Comparison of ENCODE assay signal across 8 cellular contexts in genomic region chr2:89948102-89948501, GRCh38.
DNase-seq lines count a peak whose midpoint lies in the region; ATAC-seq and TF ChIP-seq lines count a peak whose summit lies in the region.
"Not testable (repeated sequence)": the region's sequence is repeated elsewhere in the genome, so short reads cannot be mapped to it uniquely, and the experiment has no call there.

No MANE protein-coding gene starts in this region.

- H3K4me1 Mint-ChIP-seq in activated B cell treated with CpG ODN at 0.5 μM for 24 hours; stimulated activated naive B cell treated with anti-CD40 and anti-IgM and Interleukin-4, amounts not matched to agents 10 μg/mL and 1 μg/mL and 100 μg/mL, for 72 hours: not testable (repeated sequence)

- not testable (repeated sequence) for H3K27me3 ChIP-seq in BLaER1; Karpas-422 (ENCODE audit: low read length)

- not testable (repeated sequence) for H3K27ac ChIP-seq in BLaER1
- H3K27ac ChIP-seq in Karpas-422 (ENCODE audit: low read length): peak overlapping the region; percentile 94

- not testable (repeated sequence) for H3K4me1 ChIP-seq in BLaER1; Karpas-422 (ENCODE audit: low read length)

- ATAC-seq in GM19023 (IDR thresholded peaks at IDR 0.05; ENCODE audit: unreplicated experiment) (peak; percentile 69), GM21447 (IDR thresholded peaks at IDR 0.05; ENCODE audit: unreplicated experiment) (peak; percentile 53), HG02870 (IDR thresholded peaks at IDR 0.05; ENCODE audit: unreplicated experiment) (peak; percentile 72), HG03103 (IDR thresholded peaks at IDR 0.05; ENCODE audit: low read depth, unreplicated experiment) (peak; percentile 70), activated B cell treated with CpG ODN at 0.5 μM for 24 hours (ENCODE audit: low read depth) (peak; percentile 29)
- peak; percentile 65 to 70 for ATAC-seq in stimulated activated naive B cell treated with anti-CD40 and anti-IgM and Interleukin-4, amounts not matched to agents 10 μg/mL and 1 μg/mL and 100 μg/mL, for 72 hours (replicated peaks)

- intact Hi-C loops in activated B cell treated with CpG ODN at 0.5 μM for 24 hours (cut with micrococcal nuclease): not testable (repeated sequence)

- DNase-seq in Karpas-422: peak; percentile 73
- DNase-seq in activated B cell treated with CpG ODN at 0.5 μM for 24 hours; stimulated activated naive B cell treated with anti-CD40 and anti-IgM and Interleukin-4, amounts not matched to agents 10 μg/mL and 1 μg/mL and 100 μg/mL, for 72 hours: not testable (repeated sequence)

- H3K36me3 ChIP-seq in BLaER1; Karpas-422 (ENCODE audit: insufficient read depth, low read length): not testable (repeated sequence)

- H3K9me3 Mint-ChIP-seq in activated B cell treated with CpG ODN at 0.5 μM for 24 hours; stimulated activated naive B cell treated with anti-CD40 and anti-IgM and Interleukin-4, amounts not matched to agents 10 μg/mL and 1 μg/mL and 100 μg/mL, for 72 hours: not testable (repeated sequence)

- H3K9ac ChIP-seq in BLaER1: not testable (repeated sequence)
- H3K9ac ChIP-seq in Karpas-422 (ENCODE audit: low read length): peak overlapping the region; percentile 75

- CTCF ChIA-PET in activated B cell treated with CpG ODN at 0.5 μM for 24 hours (lab: Charles Lee): not testable (repeated sequence)

- H3K36me3 Mint-ChIP-seq in activated B cell treated with CpG ODN at 0.5 μM for 24 hours (ENCODE audit: low read depth); stimulated activated naive B cell treated with anti-CD40 and anti-IgM and Interleukin-4, amounts not matched to agents 10 μg/mL and 1 μg/mL and 100 μg/mL, for 72 hours: not testable (repeated sequence)

- H3K79me2 ChIP-seq in Karpas-422 (ENCODE audit: low read length): not testable (repeated sequence)

- peak overlapping the region; percentile 55 for H3K4me2 ChIP-seq in BLaER1
- H3K4me2 ChIP-seq in Karpas-422 (ENCODE audit: low read depth, low read length, poor library complexity, severe bottlenecking): peak overlapping the region; percentile 77

- H2AFZ ChIP-seq in Karpas-422 (ENCODE audit: low read length): not testable (repeated sequence)

- H3K4me3 Mint-ChIP-seq in activated B cell treated with CpG ODN at 0.5 μM for 24 hours: not testable (repeated sequence)
- peak overlapping the region in 1 of 2 donors; percentile 13 for H3K4me3 Mint-ChIP-seq in stimulated activated naive B cell treated with anti-CD40 and anti-IgM and Interleukin-4, amounts not matched to agents 10 μg/mL and 1 μg/mL and 100 μg/mL, for 72 hours

- TF ChIP-seq CTCF in activated B cell treated with CpG ODN at 0.5 μM for 24 hours (IDR thresholded peaks at IDR 0.05): not testable (repeated sequence)

- not testable (repeated sequence) for H3K4me3 ChIP-seq in BLaER1
- H3K4me3 ChIP-seq in Karpas-422 (ENCODE audit: low read length): peak overlapping the region; percentile 71

- not testable (repeated sequence) for H3K9me3 ChIP-seq in BLaER1; Karpas-422 (ENCODE audit: low read length)

- H3K27me3 Mint-ChIP-seq in activated B cell treated with CpG ODN at 0.5 μM for 24 hours; stimulated activated naive B cell treated with anti-CD40 and anti-IgM and Interleukin-4, amounts not matched to agents 10 μg/mL and 1 μg/mL and 100 μg/mL, for 72 hours: not testable (repeated sequence)

- not testable (repeated sequence) for H3K27ac Mint-ChIP-seq in activated B cell treated with CpG ODN at 0.5 μM for 24 hours; stimulated activated naive B cell treated with anti-CD40 and anti-IgM and Interleukin-4, amounts not matched to agents 10 μg/mL and 1 μg/mL and 100 μg/mL, for 72 hours

- not testable (repeated sequence) for H3K9me2 ChIP-seq in Karpas-422 (replicated peaks; ENCODE audit: insufficient read depth, low read length)

- POLR2A ChIA-PET in activated B cell treated with CpG ODN at 0.5 μM for 24 hours (lab: Charles Lee): not testable (repeated sequence)

- H4K20me1 ChIP-seq in BLaER1; Karpas-422 (ENCODE audit: insufficient read depth, low read depth, low read length): not testable (repeated sequence)
